In genomic region chr12:106918746-106919145, GRCh38 we compare ENCODE assay signal across 9 cellular contexts. TPM values are rescaled to one million over a fixed set of nuclear protein-coding genes. Genes with fewer than 3 reads are reported as not detected.
DNase-seq lines count a peak whose midpoint lies in the region; ATAC-seq, FAIRE-seq and TF ChIP-seq lines count a peak whose summit lies in the region.
"Had no signal": no experiment of that assay in that cellular context is flagged by ENCODE, and none has a peak within 500 bp of the region (broad histone marks: within the 10 kb centered on the region; RNA-seq: fewer than 3 reads in every experiment).

No MANE protein-coding gene starts in this region.

- FAIRE-seq in TTC549 (lab: Jason Lieb, UNC): peak; percentile 87
- FAIRE-seq: endometrium had no signal

- no peaks in the 10 kb centered on the region for H3K36me3 ChIP-seq in liver (ENCODE audit: control insufficient read depth in 4 of 4, insufficient read depth in 3 of 4, low read depth in 1 of 4, low read length in 3 of 4)
- H3K36me3 ChIP-seq in vagina: no peaks in the 10 kb centered on the region

- H3K27ac ChIP-seq in liver (ENCODE audit: low read depth in 1 of 2, low read length in 2 of 2): no peak overlapping the region
- H3K27ac ChIP-seq in vagina: no peak overlapping the region

- no peak for TF ChIP-seq POLR2A in vagina (IDR thresholded peaks at IDR 0.05)

- 31% methylated on average over 3 of the region's 3 CpGs for WGBS in liver

- TF ChIP-seq CTCF in GM10266 (IDR thresholded peaks at IDR 0.05; ENCODE audit: control insufficient read depth, insufficient read depth, low read depth, missing control alignments) (peak; percentile 68), liver (IDR thresholded peaks at IDR 0.05; ENCODE audit: low read depth, low read length, missing input control) (peak; percentile 20), vagina (IDR thresholded peaks at IDR 0.05) (no peak)

- no peak overlapping the region for H3K9ac ChIP-seq in liver (ENCODE audit: low read depth in 1 of 2, low read length in 2 of 2)

- H3K9me3 ChIP-seq in liver (ENCODE audit: control insufficient read depth in 4 of 4, low read length in 3 of 4): no peaks in the 10 kb centered on the region
- no peaks in the 10 kb centered on the region for H3K9me3 ChIP-seq in vagina

- DNase-seq in GM10266 (ENCODE audit: extremely low spot score) (no peak), NCI-H128 (lab: John Stamatoyannopoulos, UW; ENCODE audit: unreplicated experiment) (peak; percentile 54), cortex of kidney (lab: John Stamatoyannopoulos, UW) (no peak), vagina (ENCODE audit: extremely low spot score in 2 of 2) (no peak), GM19240 (ENCODE audit: insufficient read length, low spot score) (no peak)

- ATAC-seq in HG03025 (IDR thresholded peaks at IDR 0.05; ENCODE audit: low FRiP score, unreplicated experiment): no peak

- no peak overlapping the region for H3K4me3 ChIP-seq in liver (ENCODE audit: low read depth in 1 of 3, low read length in 3 of 3)
- H3K4me3 ChIP-seq in vagina: no peak overlapping the region

- TF ChIP-seq RAD21 in liver (IDR thresholded peaks at IDR 0.05): peak; percentile 65 to 71

- no peaks in the 10 kb centered on the region for H3K27me3 ChIP-seq in liver (ENCODE audit: control insufficient read depth in 4 of 4, insufficient read depth in 4 of 4, low read length in 3 of 4)
- no peaks in the 10 kb centered on the region for H3K27me3 ChIP-seq in vagina

- no peaks in the 10 kb centered on the region for H3K4me1 ChIP-seq in liver (ENCODE audit: control insufficient read depth in 4 of 4, insufficient read depth in 4 of 4, low read length in 3 of 4)
- H3K4me1 ChIP-seq in vagina: no peaks in the 10 kb centered on the region

- intact Hi-C loops in vagina (cut with DNase I): no loop called here

TF ChIP-seq in liver, 16 proteins besides CTCF, POLR2A, EP300 and RAD21:
- no peak for TF ChIP-seq REST (IDR thresholded peaks at IDR 0.05)
- TF ChIP-seq HNF4G (IDR thresholded peaks at IDR 0.05): no peak
- no peak for TF ChIP-seq YY1 (IDR thresholded peaks at IDR 0.05)
- TF ChIP-seq ATF3 (IDR thresholded peaks at IDR 0.05): no peak
- no peak for TF ChIP-seq EGR1 (IDR thresholded peaks at IDR 0.05; ENCODE audit: low read depth in 2 of 2)
- no peak for TF ChIP-seq HNF4A (conservative IDR thresholded peaks at IDR 0.05)
- no peak for TF ChIP-seq SP1 (IDR thresholded peaks at IDR 0.05)
- no peak for TF ChIP-seq ZBTB33 (IDR thresholded peaks at IDR 0.05)
- no peak for TF ChIP-seq GABPA (IDR thresholded peaks at IDR 0.05 in 1 of 2, conservative IDR thresholded peaks at IDR 0.05 in 1 of 2)
- TF ChIP-seq MAX (IDR thresholded peaks at IDR 0.05): no peak
- no peak for TF ChIP-seq FOXA1 (IDR thresholded peaks at IDR 0.05)
- no peak for TF ChIP-seq JUND (IDR thresholded peaks at IDR 0.05)
- no peak for TF ChIP-seq RXRA (IDR thresholded peaks at IDR 0.05)
- TF ChIP-seq TAF1 (conservative IDR thresholded peaks at IDR 0.05): no peak
- TF ChIP-seq FOXA2 (IDR thresholded peaks at IDR 0.05): no peak
- TF ChIP-seq NR2F2 (IDR thresholded peaks at IDR 0.05): no peak

RNA-seq across cellular contexts. Expression of gene TMEM263, which starts 37.0 kb away (rescaled TPM):
- total RNA-seq in liver (10 to 100 TPM; 21.8 to 38.0 TPM), vagina (19.6 TPM)
- polyA plus RNA-seq in liver: 10 to 100 TPM; 21.4 to 22.1 TPM

Comparison
In these comparisons a context has a peak if more than half of its experiments do, and no peak if none do; other contexts are left out.
1. CTCF ChIP-seq: peak in GM10266 (single experiment) and liver (single experiment); none in vagina (0 of 3).